In genomic region chr2:1886405-1886992, GRCh38 we compare ENCODE assay signal across 8 cellular contexts.
DNase-seq lines count a peak whose midpoint lies in the region; ATAC-seq, FAIRE-seq and TF ChIP-seq lines count a peak whose summit lies in the region.

No MANE protein-coding gene starts in this region.

- peak; percentile 63; the same call in 2 of the 3 replicates for ATAC-seq in DND-41 (ENCODE audit: insufficient read depth, low read depth)
- peak; percentile 89 for ATAC-seq in K562
- no peak for ATAC-seq in HG02610 (IDR thresholded peaks at IDR 0.05; ENCODE audit: unreplicated experiment)

- DNase-seq in DND-41 (peak; percentile 43), H7 (peak; percentile 85), RKO (ENCODE audit: low spot score) (peak; percentile 59), K562 (ENCODE audit: extremely low read depth in 1 of 4, low spot score in 3 of 4) (peak; percentile 56 to 67 (median 57)), inferior parietal cortex (ENCODE audit: extremely low spot score) (peak; percentile 78), NCI-H1092 (lab: John Stamatoyannopoulos, UW) (no peak)
- peak; percentile 34 to 40 for DNase-seq in stimulated activated CD4-positive, alpha-beta T cell treated with anti-CD3 and anti-CD28 coated beads, Interleukin-2, amount 100 ng/mL, for 48 hours

- no peak overlapping the region for H3K4me2 ChIP-seq in DND-41 (ENCODE audit: insufficient read depth, low read length)
- no peak overlapping the region for H3K4me2 ChIP-seq in K562 (ENCODE audit: insufficient read depth, low read length)

- H2AFZ ChIP-seq in DND-41 (ENCODE audit: low read depth, low read length), result no peak overlapping the region
- H2AFZ ChIP-seq in K562 (ENCODE audit: low read depth, low read length), result no peak overlapping the region

- POLR2A ChIA-PET in K562 (lab: Yijun Ruan, JAX), result interaction anchor here (0.7 kb wide), 1 partner anchor 24 kb away, joined by 3 read pairs; no protein-coding TSS in a partner anchor

- H3K9me3 ChIP-seq in DND-41 (ENCODE audit: insufficient read depth, low read length, severe bottlenecking), result no peaks in the 10 kb centered on the region
- no peaks in the 10 kb centered on the region for H3K9me3 ChIP-seq in K562 (replicated peaks; ENCODE audit: control insufficient read depth, insufficient read depth, low read depth, low read length)

- TF ChIP-seq EP300 in K562 (IDR thresholded peaks at IDR 0.05; ENCODE audit: low read length), result no peak

- no peak for TF ChIP-seq POLR2A in K562 (conservative IDR thresholded peaks at IDR 0.05)

- peak; percentile 15 to 38; a peak in 1 of 4 replicates for TF ChIP-seq RAD21 in K562 (CRISPR knock-in tag; conservative IDR thresholded peaks at IDR 0.05 in 1 of 2, IDR thresholded peaks at IDR 0.05 in 1 of 2)

- H3K27ac ChIP-seq in DND-41 (ENCODE audit: low read length) (no peak overlapping the region), K562 (ENCODE audit: extremely low read depth, low read depth, low read length) (no peak overlapping the region)

- no TSS peak for BruUV-seq in K562 (replicated peaks; lab: Mats Ljungman, UMichigan)

- H3K9ac ChIP-seq in DND-41 (ENCODE audit: low read depth, low read length) (no peak overlapping the region), K562 (ENCODE audit: insufficient read depth in 1 of 2, low read depth in 2 of 2, low read length in 2 of 2) (no peak overlapping the region)

- CTCF ChIA-PET in K562 (lab: Yijun Ruan, JAX; ENCODE audit: low intra/inter-chr PET ratio), result interaction anchor here (0.6 kb wide), 1 partner anchor 198 kb away, joined by 4 read pairs; no protein-coding TSS in a partner anchor

- in situ Hi-C loops in K562 (cut with MboI), result loop anchor here (25.0 kb wide), 1 partner anchor 401 kb away; no protein-coding TSS in a partner anchor

- H3K4me3 ChIP-seq in DND-41 (ENCODE audit: low read depth in 1 of 2, low read length in 2 of 2) (no peak overlapping the region), H7 (ENCODE audit: insufficient read depth, low read depth, low read length) (no peak overlapping the region), K562 (no peak overlapping the region)

- H3K79me2 ChIP-seq in DND-41 (ENCODE audit: insufficient read depth, low read length), result no peaks in the 10 kb centered on the region
- H3K79me2 ChIP-seq in K562 (ENCODE audit: control insufficient read depth, insufficient read depth, low read length), result no peaks in the 10 kb centered on the region

- peak; percentile 75 for FAIRE-seq in K562 (lab: Jason Lieb, UNC)

- H3K36me3 ChIP-seq in DND-41 (ENCODE audit: insufficient read depth, low read length) (no peaks in the 10 kb centered on the region), H7 (replicated peaks; ENCODE audit: control insufficient read depth, insufficient read depth, low read length) (no peaks in the 10 kb centered on the region), K562 (ENCODE audit: control insufficient read depth, insufficient read depth, low read length) (no peaks in the 10 kb centered on the region)

- TF ChIP-seq CTCF in DND-41 (IDR thresholded peaks at IDR 0.05; ENCODE audit: borderline replicate concordance, extremely low read depth, low read length, poor library complexity, severe bottlenecking) (peak; percentile 55), K562 (IDR thresholded peaks at IDR 0.05 in 2 of 3, conservative IDR thresholded peaks at IDR 0.05 in 1 of 3; ENCODE audit: insufficient read depth in 2 of 3, low read depth in 1 of 3, low read length in 3 of 3) (peak; percentile 54 to 74 (median 56))

- intact Hi-C loops in K562 (cut with micrococcal nuclease), result no loop called here

- H4K20me1 ChIP-seq in DND-41 (ENCODE audit: insufficient read depth, low read length), result no peaks in the 10 kb centered on the region
- no peaks in the 10 kb centered on the region; the same call in 1 of the 2 replicates for H4K20me1 ChIP-seq in K562 (replicated peaks; ENCODE audit: control insufficient read depth, insufficient read depth, low read length)

- peaks cover 3% of the 10 kb centered on the region for H3K27me3 ChIP-seq in DND-41 (ENCODE audit: insufficient read depth, low read length, poor library complexity)
- H3K27me3 ChIP-seq in H7 (ENCODE audit: control insufficient read depth, insufficient read depth, low read length), result no peaks in the 10 kb centered on the region
- peaks cover 7 to 31% of the 10 kb centered on the region in 2 experiments; a peak in 3 of 5 replicates for H3K27me3 ChIP-seq in K562 (ENCODE audit: control insufficient read depth in 2 of 2, insufficient read depth in 2 of 2, low read length in 2 of 2)

- no peaks in the 10 kb centered on the region for H3K9me1 ChIP-seq in K562 (ENCODE audit: control insufficient read depth, insufficient read depth, low read length)

- 5% methylated on average over 10 of the region's 10 CpGs for WGBS in K562 (ENCODE audit: insufficient coverage, low coverage, missing lambda C conversion rate)

- H3K4me1 ChIP-seq in DND-41 (ENCODE audit: insufficient read depth, low read length) (no peaks in the 10 kb centered on the region), K562 (replicated peaks in 1 of 2; ENCODE audit: control insufficient read depth in 2 of 2, insufficient read depth in 2 of 2, low read length in 2 of 2) (no peaks in the 10 kb centered on the region)

TF ChIP-seq in K562, 482 proteins besides CTCF, POLR2A, EP300 and RAD21:
- TF ChIP-seq SMC3 (conservative IDR thresholded peaks at IDR 0.05; ENCODE audit: insufficient read depth, low read depth, low read length) (peak; percentile 46; the same call in 1 of the 2 replicates), CTCFL (IDR thresholded peaks at IDR 0.05; ENCODE audit: borderline replicate concordance, insufficient read depth, low read depth, low read length, poor library complexity, severe bottlenecking) (peak; percentile 44), CBFB (CRISPR knock-in tag; IDR thresholded peaks at IDR 0.05) (no peak)
TF ChIP-seq in K562: peak in this region for 2.
